Comparison of ENCODE assay signal across 8 cellular contexts in the genomic region with DNA sequence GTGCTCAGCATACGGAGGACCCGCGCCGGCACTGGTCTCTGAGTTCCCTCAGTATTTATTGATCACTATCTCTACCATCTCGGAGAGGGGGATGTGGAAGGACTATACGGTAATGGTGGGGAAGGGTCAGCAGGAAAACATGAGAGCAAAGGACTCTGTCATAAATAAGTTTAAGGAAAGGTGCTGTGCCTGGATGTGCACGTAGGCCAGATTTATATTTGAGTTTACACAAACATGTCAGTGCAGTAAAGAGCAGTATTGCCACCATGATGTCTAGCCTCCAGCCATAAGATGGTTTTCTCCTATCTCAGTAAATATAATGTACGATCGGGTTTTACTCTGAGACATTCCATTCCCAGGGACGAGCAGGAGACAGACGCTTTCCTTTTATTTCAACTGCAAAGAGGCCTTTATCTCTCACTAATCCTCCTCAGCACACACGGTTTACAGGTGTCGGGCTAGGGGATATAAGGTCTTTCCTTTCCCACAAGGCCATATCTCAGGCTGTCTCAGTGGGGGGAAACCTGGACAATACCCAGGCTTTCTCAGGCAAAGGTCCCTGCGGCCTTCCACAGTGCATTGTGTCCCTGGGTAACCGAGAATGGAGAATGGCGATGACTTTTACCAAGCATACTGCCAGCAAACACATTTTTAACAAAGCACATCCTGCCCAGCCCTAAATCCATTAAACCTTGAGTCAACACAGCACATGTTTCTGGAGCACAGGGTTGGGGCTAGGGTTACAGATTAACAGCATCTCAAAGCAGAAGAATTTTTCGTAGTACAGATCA. TPM values are rescaled to one million over a fixed set of nuclear protein-coding genes. Genes with fewer than 3 reads are reported as not detected.
DNase-seq lines count a peak whose midpoint lies in the region; ATAC-seq, FAIRE-seq and TF ChIP-seq lines count a peak whose summit lies in the region.
"Not testable (repeated sequence)": the region's sequence is repeated elsewhere in the genome, so short reads cannot be mapped to it uniquely, and the experiment has no call there.

No MANE protein-coding gene starts in this region.

- ATAC-seq in A549, lower lobe of right lung: not testable (repeated sequence)

- intact Hi-C loops in lower lobe of right lung (cut with DNase I): not testable (repeated sequence)

- not testable (repeated sequence) for TF ChIP-seq CTCF in A549 (IDR thresholded peaks at IDR 0.05); lower lobe of right lung (IDR thresholded peaks at IDR 0.05)

- FAIRE-seq in A549 (lab: Jason Lieb, UNC): peak; percentile 23

- H3K79me1 ChIP-seq in trophoblast cell (ENCODE audit: low read length): peaks cover 26% of the 10 kb centered on the region

- not testable (repeated sequence) for H3K27me3 ChIP-seq in esophagus (ENCODE audit: control insufficient read depth in 1 of 2, insufficient read depth in 2 of 2, low read length in 2 of 2); lower lobe of right lung (ENCODE audit: low read depth); trophoblast cell (ENCODE audit: insufficient read depth, low read length)

- H4K8ac ChIP-seq in trophoblast cell (ENCODE audit: low read depth, low read length): peak overlapping the region; percentile 32

- H2AK5ac ChIP-seq in trophoblast cell (ENCODE audit: low read length): not testable (repeated sequence)

- not testable (repeated sequence) for H3K23ac ChIP-seq in trophoblast cell (ENCODE audit: low read length)

- not testable (repeated sequence) for H3K4ac ChIP-seq in trophoblast cell (ENCODE audit: low read depth, low read length)

- TF ChIP-seq RAD21 in A549 (conservative IDR thresholded peaks at IDR 0.05 in 1 of 2, IDR thresholded peaks at IDR 0.05 in 1 of 2): not testable (repeated sequence)

- H3K9ac ChIP-seq in trophoblast cell (ENCODE audit: low read length): not testable (repeated sequence)

- not testable (repeated sequence) for DNase-seq in A549 (ENCODE audit: low read depth in 1 of 2, low spot score in 1 of 2); activated naive CD4-positive, alpha-beta T cell treated with anti-CD3 and anti-CD28 coated beads, Interleukin-2, amount 10 ng/mL, durations not matched to agents 7 days and 5 days; lower lobe of right lung; trophoblast cell
- DNase-seq in DMS53 (lab: John Stamatoyannopoulos, UW) (peak; percentile 91), NCI-H1092 (lab: John Stamatoyannopoulos, UW) (peak; percentile 20), NCI-H82 (lab: John Stamatoyannopoulos, UW) (peak; percentile 61)

- peak overlapping the region; percentile 64 for H2BK120ac ChIP-seq in trophoblast cell (ENCODE audit: insufficient read depth, low read length, poor library complexity)

- H2BK12ac ChIP-seq in trophoblast cell (ENCODE audit: low read length): peak overlapping the region; percentile 71

- not testable (repeated sequence) for H2AFZ ChIP-seq in trophoblast cell (ENCODE audit: insufficient read depth, low read length, poor library complexity)

- POLR2A ChIA-PET in A549 (lab: Yijun Ruan, JAX): not testable (repeated sequence)

- peaks cover 22% of the 10 kb centered on the region for H3K36me3 Mint-ChIP-seq in activated naive CD4-positive, alpha-beta T cell treated with anti-CD3 and anti-CD28 coated beads, Interleukin-2, amount 10 ng/mL, durations not matched to agents 7 days and 5 days

- H3K14ac ChIP-seq in trophoblast cell (ENCODE audit: low read length): peak overlapping the region; percentile 35

- H3K4me3 Mint-ChIP-seq in activated naive CD4-positive, alpha-beta T cell treated with anti-CD3 and anti-CD28 coated beads, Interleukin-2, amount 10 ng/mL, durations not matched to agents 7 days and 5 days: peak overlapping the region; percentile 41

- not testable (repeated sequence) for H3K4me1 ChIP-seq in A549; esophagus (ENCODE audit: control insufficient read depth in 2 of 2, insufficient read depth in 2 of 2, low read length in 1 of 2)
- H3K4me1 ChIP-seq in lower lobe of right lung: peaks cover 19% of the 10 kb centered on the region
- peaks cover 14 to 22% of the 10 kb centered on the region in 2 experiments for H3K4me1 ChIP-seq in trophoblast cell (ENCODE audit: control insufficient read depth in 1 of 2, insufficient read depth in 2 of 2, low read length in 2 of 2)

- not testable (repeated sequence) for TF ChIP-seq POLR2A in A549 (IDR thresholded peaks at IDR 0.05; ENCODE audit: low read length)

- WGBS in A549 (ENCODE audit: missing lambda C conversion rate): 38% methylated on average over 17 of the region's 17 CpGs
- 60 to 63% methylated on average over 17 of the region's 17 CpGs for WGBS in esophagus, 2 donors
- no CpG with 5 or more reads among the region's 17 CpGs for WGBS in trophoblast cell (ENCODE audit: extremely low coverage, insufficient coverage, insufficient read length)

- not testable (repeated sequence) for H3K4me3 ChIP-seq in A549; esophagus (ENCODE audit: low read depth in 1 of 2, low read length in 2 of 2); lower lobe of right lung; trophoblast cell (ENCODE audit: low read depth, low read length)

- peaks cover 45% of the 10 kb centered on the region for H3K9me3 Mint-ChIP-seq in activated naive CD4-positive, alpha-beta T cell treated with anti-CD3 and anti-CD28 coated beads, Interleukin-2, amount 10 ng/mL, durations not matched to agents 7 days and 5 days

- H3K9me3 ChIP-seq in A549 (peaks cover 68% of the 10 kb centered on the region), esophagus (ENCODE audit: control insufficient read depth in 2 of 2, insufficient read depth in 1 of 2, low read depth in 1 of 2, low read length in 1 of 2) (peaks cover 14 to 16% of the 10 kb centered on the region in 2 donors), lower lobe of right lung (peaks cover 34% of the 10 kb centered on the region)
- not testable (repeated sequence) for H3K9me3 ChIP-seq in trophoblast cell (ENCODE audit: insufficient read depth, low read depth, low read length)

- H3K4me1 Mint-ChIP-seq in activated naive CD4-positive, alpha-beta T cell treated with anti-CD3 and anti-CD28 coated beads, Interleukin-2, amount 10 ng/mL, durations not matched to agents 7 days and 5 days: peaks cover 12% of the 10 kb centered on the region

- H4K12ac ChIP-seq in trophoblast cell (ENCODE audit: low read depth, low read length): not testable (repeated sequence)

- peak overlapping the region; percentile 86 for H2BK5ac ChIP-seq in trophoblast cell (ENCODE audit: low read depth, low read length, poor library complexity)

- not testable (repeated sequence) for H3K27ac Mint-ChIP-seq in activated naive CD4-positive, alpha-beta T cell treated with anti-CD3 and anti-CD28 coated beads, Interleukin-2, amount 10 ng/mL, durations not matched to agents 7 days and 5 days

- not testable (repeated sequence) for TF ChIP-seq EP300 in A549 (IDR thresholded peaks at IDR 0.05)

- not testable (repeated sequence) for H3K36me3 ChIP-seq in esophagus (ENCODE audit: control insufficient read depth in 2 of 2, insufficient read depth in 2 of 2, low read length in 1 of 2); lower lobe of right lung; trophoblast cell (ENCODE audit: control insufficient read depth in 1 of 2, insufficient read depth in 2 of 2, low read length in 2 of 2)

- not testable (repeated sequence) for H3K79me2 ChIP-seq in trophoblast cell (ENCODE audit: control insufficient read depth, insufficient read depth, low read length, poor library complexity)

- CTCF ChIA-PET in A549 (lab: Yijun Ruan, JAX); activated naive CD4-positive, alpha-beta T cell treated with anti-CD3 and anti-CD28 coated beads, Interleukin-2, amount 10 ng/mL, durations not matched to agents 7 days and 5 days (lab: Charles Lee): not testable (repeated sequence)

- not testable (repeated sequence) for H3K27me3 Mint-ChIP-seq in activated naive CD4-positive, alpha-beta T cell treated with anti-CD3 and anti-CD28 coated beads, Interleukin-2, amount 10 ng/mL, durations not matched to agents 7 days and 5 days

- H3K27ac ChIP-seq in A549: not testable (repeated sequence)
- H3K27ac ChIP-seq in esophagus (ENCODE audit: low read depth in 2 of 2, low read length in 1 of 2) (peak overlapping the region; percentile 64 to 71), lower lobe of right lung (peak overlapping the region; percentile 36), trophoblast cell (ENCODE audit: low read depth, low read length) (peak overlapping the region; percentile 84)

- peak overlapping the region; percentile 82 for H4K91ac ChIP-seq in trophoblast cell (ENCODE audit: low read depth, low read length)

- H3K4me2 ChIP-seq in A549: not testable (repeated sequence)
- peak overlapping the region; percentile 27 for H3K4me2 ChIP-seq in trophoblast cell (ENCODE audit: low read length)

- not testable (repeated sequence) for H3K18ac ChIP-seq in trophoblast cell (ENCODE audit: low read length)

RNA-seq across cellular contexts. Expression of a gene that starts 17.8 kb away (rescaled TPM):
- 0.09 and 0.16 TPM in 2 replicates for polyA plus RNA-seq in A549 (2011; rRNA removed)
- not detected in 2 replicates for polyA plus RNA-seq in A549 (2012; cell fraction: cytosol; rRNA removed)
- not detected in 2 replicates for polyA plus RNA-seq in A549 (2012; cell fraction: nucleus; rRNA removed)
- 0.05 to 0.22 TPM (median 0.07 TPM) in 3 replicates for polyA plus RNA-seq in A549 (2017; fragmentation: RNase III; extraction: RNeasy Plus Mini Kit Qiagen cat#74134 plus additional on column Dnase treatment)
- not detected in 2 replicates for polyA minus RNA-seq in A549 (2011; rRNA and poly(A)+ RNA removed)
- polyA plus RNA-seq in esophagus: 1 to 10 TPM; 2.0 to 2.1 TPM
- total RNA-seq in lower lobe of right lung: 12.0 TPM
- 20.5 and 21.0 TPM in 2 replicates for polyA plus RNA-seq in trophoblast cell (2013)

RNA-seq across cellular contexts. Expression of a gene that starts 21.7 kb away (rescaled TPM):
- 0.04 TPM in 1 of 2 replicates, not detected in the other for polyA plus RNA-seq in A549 (2011; rRNA removed)
- polyA plus RNA-seq in A549 (2012; cell fraction: cytosol; rRNA removed): not detected in 2 replicates
- not detected in 2 replicates for polyA plus RNA-seq in A549 (2012; cell fraction: nucleus; rRNA removed)
- polyA plus RNA-seq in A549 (2017; fragmentation: RNase III; extraction: RNeasy Plus Mini Kit Qiagen cat#74134 plus additional on column Dnase treatment): not detected in 3 replicates
- polyA minus RNA-seq in A549 (2011; rRNA and poly(A)+ RNA removed): not detected in 2 replicates
- polyA plus RNA-seq in esophagus: 1 to 10 TPM; 1.9 to 2.7 TPM
- 8.8 TPM for total RNA-seq in lower lobe of right lung
- 9.6 and 9.8 TPM in 2 replicates for polyA plus RNA-seq in trophoblast cell (2013)

RNA-seq across cellular contexts. Expression of a gene that starts 47.5 kb away (rescaled TPM):
- not detected in 2 replicates for polyA plus RNA-seq in A549 (2011; rRNA removed)
- not detected in 2 replicates for polyA plus RNA-seq in A549 (2012; cell fraction: cytosol; rRNA removed)
- polyA plus RNA-seq in A549 (2012; cell fraction: nucleus; rRNA removed): not detected in 2 replicates
- not detected in 3 replicates for polyA plus RNA-seq in A549 (2017; fragmentation: RNase III; extraction: RNeasy Plus Mini Kit Qiagen cat#74134 plus additional on column Dnase treatment)
- not detected in 2 replicates for polyA minus RNA-seq in A549 (2011; rRNA and poly(A)+ RNA removed)
- 1 to 10 TPM; 1.6 to 2.5 TPM for polyA plus RNA-seq in esophagus
- total RNA-seq in lower lobe of right lung: 19.7 TPM
- 10.1 and 13.4 TPM in 2 replicates for polyA plus RNA-seq in trophoblast cell (2013)
